ENCODE assay signal across 15 cellular contexts in the genomic region with DNA sequence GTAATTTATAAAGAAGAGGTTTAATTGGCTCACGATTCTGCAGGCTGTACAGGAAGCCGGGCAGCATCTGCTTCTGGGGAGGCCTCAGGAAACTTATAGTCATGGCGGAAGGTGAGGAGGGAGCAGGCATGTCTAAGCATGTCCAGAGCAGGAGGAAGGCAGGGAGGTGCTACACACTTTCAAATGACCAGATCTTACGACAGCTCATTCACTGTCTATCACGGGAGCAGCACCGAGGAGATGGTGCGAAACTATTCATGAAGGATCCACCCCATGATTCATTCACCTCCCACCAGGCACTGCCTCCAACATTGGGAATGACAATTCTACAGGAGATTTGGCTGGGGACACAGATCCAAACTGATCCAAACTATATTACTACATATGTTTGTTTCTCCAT. TPM values are rescaled to one million over a fixed set of nuclear protein-coding genes. Genes with fewer than 3 reads are reported as not detected.
DNase-seq lines count a peak whose midpoint lies in the region; ATAC-seq and TF ChIP-seq lines count a peak whose summit lies in the region.
"Had no signal": no experiment of that assay in that cellular context is flagged by ENCODE, and none has a peak within 500 bp of the region (broad histone marks: within the 10 kb centered on the region; RNA-seq: fewer than 3 reads in every experiment).

No MANE protein-coding gene starts in this region.

- H3K4me3 Mint-ChIP-seq in activated T-helper 2 cell treated with anti-CD3 and anti-CD28 coated beads, Interferon-gamma antibody, Interleukin-2, Interleukin-4, amounts not matched to agents 10 μg/mL and 5 μg/mL and 100 μg/mL, durations not matched to agents 14 hours and 24 hours and 36 hours (ENCODE audit: low read depth) = no peak overlapping the region
- no peak overlapping the region for H3K4me3 Mint-ChIP-seq in stimulated activated naive CD8-positive, alpha-beta T cell treated with anti-CD3 and anti-CD28 coated beads, Interleukin-15, amount 100 ng/mL, for 72 hours
- H3K4me3 Mint-ChIP-seq: naive B cell had no signal

- H3K9me3 Mint-ChIP-seq in activated naive CD4-positive, alpha-beta T cell treated with anti-CD3 and anti-CD28 coated beads, Interleukin-2, amount 50 U/mL, for 72 hours = no peaks in the 10 kb centered on the region
- no peaks in the 10 kb centered on the region for H3K9me3 Mint-ChIP-seq in activated T-helper 2 cell treated with anti-CD3 and anti-CD28 coated beads, Interferon-gamma antibody, Interleukin-2, Interleukin-4, amounts not matched to agents 10 μg/mL and 5 μg/mL and 100 μg/mL, durations not matched to agents 14 hours and 24 hours and 36 hours
- H3K9me3 Mint-ChIP-seq in stimulated activated naive CD8-positive, alpha-beta T cell treated with anti-CD3 and anti-CD28 coated beads, Interleukin-15, amount 100 ng/mL, for 72 hours = no peaks in the 10 kb centered on the region
- H3K9me3 Mint-ChIP-seq: naive B cell had no signal

- peaks cover 15% of the 10 kb centered on the region for H3K4me1 Mint-ChIP-seq in activated T-helper 2 cell treated with anti-CD3 and anti-CD28 coated beads, Interferon-gamma antibody, Interleukin-2, Interleukin-4, amounts not matched to agents 10 μg/mL and 5 μg/mL and 100 μg/mL, durations not matched to agents 14 hours and 24 hours and 36 hours (ENCODE audit: low read depth)
- H3K4me1 Mint-ChIP-seq in stimulated activated naive CD8-positive, alpha-beta T cell treated with anti-CD3 and anti-CD28 coated beads, Interleukin-15, amount 100 ng/mL, for 72 hours = peaks cover 10% of the 10 kb centered on the region

- intact Hi-C loops in activated T-helper 2 cell treated with anti-CD3 and anti-CD28 coated beads, Interferon-gamma antibody, Interleukin-2, Interleukin-4, amounts not matched to agents 10 μg/mL and 5 μg/mL and 100 μg/mL, durations not matched to agents 14 hours and 24 hours and 36 hours (cut with micrococcal nuclease) = no loop called here

- H3K27me3 ChIP-seq in foreskin keratinocyte = no peaks in the 10 kb centered on the region
- H3K27me3 ChIP-seq: SJCRH30 had no signal

- H3K36me3 Mint-ChIP-seq in activated naive CD4-positive, alpha-beta T cell treated with anti-CD3 and anti-CD28 coated beads, Interleukin-2, amount 50 U/mL, for 72 hours = peaks cover 12 to 20% of the 10 kb centered on the region in 2 donors
- peaks cover 78% of the 10 kb centered on the region for H3K36me3 Mint-ChIP-seq in activated T-helper 2 cell treated with anti-CD3 and anti-CD28 coated beads, Interferon-gamma antibody, Interleukin-2, Interleukin-4, amounts not matched to agents 10 μg/mL and 5 μg/mL and 100 μg/mL, durations not matched to agents 14 hours and 24 hours and 36 hours (ENCODE audit: low read depth)

- peak overlapping the region; percentile 10 for H3K27ac ChIP-seq in foreskin keratinocyte
- H3K27ac ChIP-seq: left ventricle myocardium inferior, SJCRH30 had no signal

- ATAC-seq in activated naive CD4-positive, alpha-beta T cell treated with anti-CD3 and anti-CD28 coated beads, Interleukin-2, amount 50 U/mL, for 72 hours = peak in 1 of 2 donors; percentile 73
- ATAC-seq in foreskin keratinocyte = peak; percentile 98
- no peak for ATAC-seq in stimulated activated naive CD8-positive, alpha-beta T cell treated with anti-CD3 and anti-CD28 coated beads, Interleukin-15, amount 100 ng/mL, for 72 hours

- TF ChIP-seq CTCF in foreskin keratinocyte (conservative IDR thresholded peaks at IDR 0.05) = no peak

- peak overlapping the region; percentile 6 to 91 for H3K27ac Mint-ChIP-seq in activated naive CD4-positive, alpha-beta T cell treated with anti-CD3 and anti-CD28 coated beads, Interleukin-2, amount 50 U/mL, for 72 hours
- peak overlapping the region; percentile 31 for H3K27ac Mint-ChIP-seq in activated T-helper 2 cell treated with anti-CD3 and anti-CD28 coated beads, Interferon-gamma antibody, Interleukin-2, Interleukin-4, amounts not matched to agents 10 μg/mL and 5 μg/mL and 100 μg/mL, durations not matched to agents 14 hours and 24 hours and 36 hours
- peak overlapping the region; percentile 59 to 80 for H3K27ac Mint-ChIP-seq in stimulated activated naive CD8-positive, alpha-beta T cell treated with anti-CD3 and anti-CD28 coated beads, Interleukin-15, amount 100 ng/mL, for 72 hours

- no peak for DNase-seq in activated naive CD4-positive, alpha-beta T cell treated with anti-CD3 and anti-CD28 coated beads, Interleukin-2, amount 50 U/mL, for 72 hours (ENCODE audit: low spot score in 2 of 2)
- no peak for DNase-seq in activated naive CD4-positive, alpha-beta T cell treated with anti-CD3 and anti-CD28 coated beads, Interleukin-2, amount 50 U/mL, for 16 hours
- no peak for DNase-seq in activated T-helper 2 cell treated with anti-CD3 and anti-CD28 coated beads, Interferon-gamma antibody, Interleukin-2, Interleukin-4, amounts not matched to agents 10 μg/mL and 5 μg/mL and 100 μg/mL, durations not matched to agents 14 hours and 24 hours and 36 hours (ENCODE audit: low spot score)
- DNase-seq in foreskin keratinocyte (peak; percentile 86 to 94), COLO668 (lab: John Stamatoyannopoulos, UW; ENCODE audit: unreplicated experiment) (no peak)
- no peak for DNase-seq in stimulated activated naive CD8-positive, alpha-beta T cell treated with anti-CD3 and anti-CD28 coated beads, Interleukin-15, amount 100 ng/mL, for 72 hours
- DNase-seq in stimulated activated CD4-positive, alpha-beta T cell treated with anti-CD3 and anti-CD28 coated beads, Interleukin-12 subunit alpha, Interleukin-12 subunit beta, amount 100 ng/mL, for 4 hours = no peak
- DNase-seq in stimulated activated naive CD4-positive, alpha-beta T cell treated with Interleukin-2 at 50 U/mL for 16 hours (lab: John Stamatoyannopoulos, UW) = no peak
- DNase-seq: erythroblast; hippocampal formation; left ventricle myocardium inferior; naive B cell; NCI-H1105; SJCRH30; stimulated activated CD4-positive, alpha-beta T cell treated with anti-CD3 and anti-CD28 coated beads, Interleukin-2, amount 100 ng/mL, for 24 hours had no signal

- no peaks in the 10 kb centered on the region for H3K27me3 Mint-ChIP-seq in activated T-helper 2 cell treated with anti-CD3 and anti-CD28 coated beads, Interferon-gamma antibody, Interleukin-2, Interleukin-4, amounts not matched to agents 10 μg/mL and 5 μg/mL and 100 μg/mL, durations not matched to agents 14 hours and 24 hours and 36 hours (ENCODE audit: low read depth)
- no peaks in the 10 kb centered on the region for H3K27me3 Mint-ChIP-seq in stimulated activated naive CD8-positive, alpha-beta T cell treated with anti-CD3 and anti-CD28 coated beads, Interleukin-15, amount 100 ng/mL, for 72 hours
- H3K27me3 Mint-ChIP-seq: naive B cell had no signal

- H3K4me1 ChIP-seq in foreskin keratinocyte = peaks cover 4% of the 10 kb centered on the region
- H3K4me1 ChIP-seq: SJCRH30 had no signal

RNA-seq across cellular contexts. Expression of a gene that starts 10.0 kb away (rescaled TPM):
- total RNA-seq in activated naive CD4-positive, alpha-beta T cell treated with anti-CD3 and anti-CD28 coated beads, Interleukin-2, amount 50 U/mL, for 72 hours = 10 to 100 TPM; 54.9 to 64.0 TPM
- total RNA-seq in activated T-helper 2 cell treated with anti-CD3 and anti-CD28 coated beads, Interferon-gamma antibody, Interleukin-2, Interleukin-4, amounts not matched to agents 10 μg/mL and 5 μg/mL and 100 μg/mL, durations not matched to agents 14 hours and 24 hours and 36 hours = 58.5 and 60.1 TPM in 2 replicates
- total RNA-seq in foreskin keratinocyte = 25.6 and 25.8 TPM in 2 replicates
- polyA plus RNA-seq in foreskin keratinocyte = 15.6 and 18.5 TPM in 2 replicates

Comparison
In these comparisons a context has a peak if more than half of its experiments do, and no peak if none do; other contexts are left out.
1. DNase-seq: peak in foreskin keratinocyte (2 of 2); none in activated naive CD4-positive, alpha-beta T cell treated with anti-CD3 and anti-CD28 coated beads, Interleukin-2, amount 50 U/mL, for 72 hours (0 of 2), activated naive CD4-positive, alpha-beta T cell treated with anti-CD3 and anti-CD28 coated beads, Interleukin-2, amount 50 U/mL, for 16 hours (single experiment), activated T-helper 2 cell treated with anti-CD3 and anti-CD28 coated beads, Interferon-gamma antibody, Interleukin-2, Interleukin-4, amounts not matched to agents 10 μg/mL and 5 μg/mL and 100 μg/mL, durations not matched to agents 14 hours and 24 hours and 36 hours (single experiment), stimulated activated naive CD8-positive, alpha-beta T cell treated with anti-CD3 and anti-CD28 coated beads, Interleukin-15, amount 100 ng/mL, for 72 hours (0 of 2), COLO668 (single experiment), stimulated activated CD4-positive, alpha-beta T cell treated with anti-CD3 and anti-CD28 coated beads, Interleukin-12 subunit alpha, Interleukin-12 subunit beta, amount 100 ng/mL, for 4 hours (single experiment) and stimulated activated naive CD4-positive, alpha-beta T cell treated with Interleukin-2 at 50 U/mL for 16 hours (single experiment).
2. Peak in every context shown above with its lines, with median percentiles within 50 percentile points of each other: H3K27ac Mint-ChIP-seq.